Comparison of ENCODE assay signal across 18 cellular contexts in the genomic region with DNA sequence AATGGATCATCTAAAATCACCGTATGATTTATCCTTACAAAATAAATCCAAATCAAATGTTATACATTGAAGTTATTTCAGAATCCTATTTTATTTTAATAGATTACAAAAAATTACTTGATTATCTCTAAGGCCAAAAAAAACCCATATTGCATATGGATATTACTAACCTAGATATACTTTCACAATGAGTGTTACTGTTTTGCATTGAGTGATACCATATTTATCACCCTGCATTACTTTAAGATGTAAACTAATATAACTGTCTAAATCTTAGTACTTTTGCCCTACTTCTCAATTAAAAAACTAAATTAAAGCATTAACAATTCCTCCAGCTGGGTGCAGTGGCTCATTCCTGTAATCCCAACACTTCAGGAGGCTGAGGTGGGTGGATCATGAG. TPM values are rescaled to one million over a fixed set of nuclear protein-coding genes. Genes with fewer than 3 reads are reported as not detected.
DNase-seq lines count a peak whose midpoint lies in the region; ATAC-seq and TF ChIP-seq lines count a peak whose summit lies in the region.
"Had no signal": no experiment of that assay in that cellular context is flagged by ENCODE, and none has a peak within 500 bp of the region (broad histone marks: within the 10 kb centered on the region; RNA-seq: fewer than 3 reads in every experiment).

No MANE protein-coding gene starts in this region.

- no peak overlapping the region for H3K4me3 Mint-ChIP-seq in activated T-cell treated with anti-CD3 and anti-CD28 coated beads, Interleukin-2, amount 50 U/mL, for 24 hours
- no peak overlapping the region for H3K4me3 Mint-ChIP-seq in activated T-cell treated with anti-CD3 and anti-CD28 coated beads, Interleukin-2, amount 50 U/mL, for 72 hours
- no peak overlapping the region for H3K4me3 Mint-ChIP-seq in activated naive CD8-positive, alpha-beta T cell treated with anti-CD3 and anti-CD28 coated beads for 36 hours
- H3K4me3 Mint-ChIP-seq in activated naive CD8-positive, alpha-beta T cell treated with anti-CD3 and anti-CD28 coated beads, Interleukin-2, amount 50 U/mL, for 24 hours, result no peak overlapping the region
- no peak overlapping the region for H3K4me3 Mint-ChIP-seq in stimulated activated effector memory CD8-positive, alpha-beta T cell treated with anti-CD3 and anti-CD28 coated beads, Interleukin-12 subunit alpha, Interleukin-12 subunit beta, amount 100 ng/mL, for 72 hours
- H3K4me3 Mint-ChIP-seq: B cell; CD4-positive, alpha-beta T cell; CD8-positive, alpha-beta T cell had no signal

- DNase-seq in activated T-cell treated with anti-CD3 and anti-CD28 coated beads, Interleukin-2, amount 50 U/mL, for 24 hours, result no peak
- no peak for DNase-seq in activated T-cell treated with anti-CD3 and anti-CD28 coated beads, Interleukin-2, amount 50 U/mL, for 72 hours
- no peak for DNase-seq in activated naive CD8-positive, alpha-beta T cell treated with anti-CD3 and anti-CD28 coated beads for 36 hours
- no peak for DNase-seq in activated naive CD8-positive, alpha-beta T cell treated with anti-CD3 and anti-CD28 coated beads, Interleukin-2, amount 50 U/mL, for 24 hours
- no peak for DNase-seq in stimulated activated effector memory CD8-positive, alpha-beta T cell treated with anti-CD3 and anti-CD28 coated beads, Interleukin-12 subunit alpha, Interleukin-12 subunit beta, amount 100 ng/mL, for 72 hours (ENCODE audit: low spot score in 2 of 2)
- no peak for DNase-seq in testis
- DNase-seq: AML-193; Caco-2; Calu3; CD4-positive, alpha-beta T cell; CD8-positive, alpha-beta T cell; DMS79 treated with DMSO at 0.1 percent for 48 hours; GF-D8 had no signal

- H3K27ac Mint-ChIP-seq in activated T-cell treated with anti-CD3 and anti-CD28 coated beads, Interleukin-2, amount 50 U/mL, for 24 hours, result peak overlapping the region; percentile 71
- no peak overlapping the region for H3K27ac Mint-ChIP-seq in activated T-cell treated with anti-CD3 and anti-CD28 coated beads, Interleukin-2, amount 50 U/mL, for 72 hours
- H3K27ac Mint-ChIP-seq in activated naive CD8-positive, alpha-beta T cell treated with anti-CD3 and anti-CD28 coated beads for 36 hours, result peak overlapping the region; percentile 34
- H3K27ac Mint-ChIP-seq in activated naive CD8-positive, alpha-beta T cell treated with anti-CD3 and anti-CD28 coated beads, Interleukin-2, amount 50 U/mL, for 24 hours, result no peak overlapping the region
- H3K27ac Mint-ChIP-seq in stimulated activated effector memory CD8-positive, alpha-beta T cell treated with anti-CD3 and anti-CD28 coated beads, Interleukin-12 subunit alpha, Interleukin-12 subunit beta, amount 100 ng/mL, for 72 hours, result no peak overlapping the region
- H3K27ac Mint-ChIP-seq: B cell; CD4-positive, alpha-beta T cell; CD8-positive, alpha-beta T cell had no signal

- peaks cover 25% of the 10 kb centered on the region for H3K4me1 Mint-ChIP-seq in activated T-cell treated with anti-CD3 and anti-CD28 coated beads, Interleukin-2, amount 50 U/mL, for 24 hours (ENCODE audit: low read depth)
- peaks cover 20% of the 10 kb centered on the region for H3K4me1 Mint-ChIP-seq in activated T-cell treated with anti-CD3 and anti-CD28 coated beads, Interleukin-2, amount 50 U/mL, for 72 hours (ENCODE audit: low read depth)
- H3K4me1 Mint-ChIP-seq in activated naive CD8-positive, alpha-beta T cell treated with anti-CD3 and anti-CD28 coated beads for 36 hours, result peaks cover 13% of the 10 kb centered on the region
- peaks cover 12% of the 10 kb centered on the region for H3K4me1 Mint-ChIP-seq in activated naive CD8-positive, alpha-beta T cell treated with anti-CD3 and anti-CD28 coated beads, Interleukin-2, amount 50 U/mL, for 24 hours
- H3K4me1 Mint-ChIP-seq in stimulated activated effector memory CD8-positive, alpha-beta T cell treated with anti-CD3 and anti-CD28 coated beads, Interleukin-12 subunit alpha, Interleukin-12 subunit beta, amount 100 ng/mL, for 72 hours, result peaks cover 7% of the 10 kb centered on the region
- H3K4me1 Mint-ChIP-seq: B cell had no signal

- no peak overlapping the region for H3K27ac ChIP-seq in testis
- H3K27ac ChIP-seq: 22Rv1; A549; BLaER1 treated with 17β-estradiol and CSF1 and Interleukin-3, amounts not matched to agents 10 nM and 100 nM; C4-2B had no signal

- no peaks in the 10 kb centered on the region for H3K9me3 Mint-ChIP-seq in activated T-cell treated with anti-CD3 and anti-CD28 coated beads, Interleukin-2, amount 50 U/mL, for 24 hours
- H3K9me3 Mint-ChIP-seq in activated T-cell treated with anti-CD3 and anti-CD28 coated beads, Interleukin-2, amount 50 U/mL, for 72 hours, result no peaks in the 10 kb centered on the region
- H3K9me3 Mint-ChIP-seq in activated naive CD8-positive, alpha-beta T cell treated with anti-CD3 and anti-CD28 coated beads for 36 hours, result no peaks in the 10 kb centered on the region
- H3K9me3 Mint-ChIP-seq in activated naive CD8-positive, alpha-beta T cell treated with anti-CD3 and anti-CD28 coated beads, Interleukin-2, amount 50 U/mL, for 24 hours, result no peaks in the 10 kb centered on the region
- H3K9me3 Mint-ChIP-seq in stimulated activated effector memory CD8-positive, alpha-beta T cell treated with anti-CD3 and anti-CD28 coated beads, Interleukin-12 subunit alpha, Interleukin-12 subunit beta, amount 100 ng/mL, for 72 hours, result no peaks in the 10 kb centered on the region
- H3K9me3 Mint-ChIP-seq: CD4-positive, alpha-beta T cell; CD8-positive, alpha-beta T cell had no signal

- no peaks in the 10 kb centered on the region for H3K36me3 ChIP-seq in testis (ENCODE audit: low read depth, missing control alignments)

- no peaks in the 10 kb centered on the region for H3K9me3 ChIP-seq in testis
- H3K9me3 ChIP-seq: A549; BLaER1 treated with 17β-estradiol and CSF1 and Interleukin-3, amounts not matched to agents 10 nM and 100 nM; Caco-2 had no signal

- no peaks in the 10 kb centered on the region for H3K27me3 ChIP-seq in testis
- H3K27me3 ChIP-seq: BLaER1 treated with 17β-estradiol and CSF1 and Interleukin-3, amounts not matched to agents 10 nM and 100 nM had no signal

- no peaks in the 10 kb centered on the region for H3K4me1 ChIP-seq in testis
- H3K4me1 ChIP-seq: A549; BLaER1 treated with 17β-estradiol and CSF1 and Interleukin-3, amounts not matched to agents 10 nM and 100 nM; Caco-2 had no signal

- H3K27me3 Mint-ChIP-seq in activated T-cell treated with anti-CD3 and anti-CD28 coated beads, Interleukin-2, amount 50 U/mL, for 24 hours, result no peaks in the 10 kb centered on the region
- no peaks in the 10 kb centered on the region for H3K27me3 Mint-ChIP-seq in activated T-cell treated with anti-CD3 and anti-CD28 coated beads, Interleukin-2, amount 50 U/mL, for 72 hours (ENCODE audit: low read depth)
- H3K27me3 Mint-ChIP-seq in activated naive CD8-positive, alpha-beta T cell treated with anti-CD3 and anti-CD28 coated beads for 36 hours, result no peaks in the 10 kb centered on the region
- no peaks in the 10 kb centered on the region for H3K27me3 Mint-ChIP-seq in activated naive CD8-positive, alpha-beta T cell treated with anti-CD3 and anti-CD28 coated beads, Interleukin-2, amount 50 U/mL, for 24 hours
- H3K27me3 Mint-ChIP-seq: B cell; CD4-positive, alpha-beta T cell had no signal

- no peak overlapping the region for H3K4me3 ChIP-seq in testis
- H3K4me3 ChIP-seq: A549; BLaER1 treated with 17β-estradiol and CSF1 and Interleukin-3, amounts not matched to agents 10 nM and 100 nM had no signal

- no peak for TF ChIP-seq CTCF in testis (IDR thresholded peaks at IDR 0.05)

- H3K36me3 Mint-ChIP-seq in activated T-cell treated with anti-CD3 and anti-CD28 coated beads, Interleukin-2, amount 50 U/mL, for 24 hours (ENCODE audit: low read depth), result peaks cover 87% of the 10 kb centered on the region
- H3K36me3 Mint-ChIP-seq in activated T-cell treated with anti-CD3 and anti-CD28 coated beads, Interleukin-2, amount 50 U/mL, for 72 hours (ENCODE audit: insufficient read depth in 2 of 2), result peaks cover 8 to 42% of the 10 kb centered on the region in 2 donors
- H3K36me3 Mint-ChIP-seq in activated naive CD8-positive, alpha-beta T cell treated with anti-CD3 and anti-CD28 coated beads for 36 hours, result peaks cover 30% of the 10 kb centered on the region
- peaks cover 55% of the 10 kb centered on the region for H3K36me3 Mint-ChIP-seq in activated naive CD8-positive, alpha-beta T cell treated with anti-CD3 and anti-CD28 coated beads, Interleukin-2, amount 50 U/mL, for 24 hours (ENCODE audit: low read depth)
- H3K36me3 Mint-ChIP-seq in stimulated activated effector memory CD8-positive, alpha-beta T cell treated with anti-CD3 and anti-CD28 coated beads, Interleukin-12 subunit alpha, Interleukin-12 subunit beta, amount 100 ng/mL, for 72 hours, result peaks cover 100% of the 10 kb centered on the region

- no peak for ATAC-seq in activated T-cell treated with anti-CD3 and anti-CD28 coated beads, Interleukin-2, amount 50 U/mL, for 72 hours (replicated peaks in 1 of 2)
- ATAC-seq in activated naive CD8-positive, alpha-beta T cell treated with anti-CD3 and anti-CD28 coated beads, Interleukin-2, amount 50 U/mL, for 24 hours, result no peak
- ATAC-seq in stimulated activated effector memory CD8-positive, alpha-beta T cell treated with anti-CD3 and anti-CD28 coated beads, Interleukin-12 subunit alpha, Interleukin-12 subunit beta, amount 100 ng/mL, for 72 hours, result peak; percentile 63
- ATAC-seq: A549; CD8-positive, alpha-beta T cell had no signal

- no peak for TF ChIP-seq POLR2A in testis (IDR thresholded peaks at IDR 0.05)

- 90 to 94% methylated on average over 1 of the region's 1 CpG for WGBS in testis, 2 donors

- intact Hi-C loops in testis (cut with DNase I; ENCODE audit: low total_unique reads), result no loop called here

RNA-seq across cellular contexts. Expression of a gene that starts 11.1 kb away (rescaled TPM):
- 10 to 100 TPM; 29.5 to 42.0 TPM for total RNA-seq in activated T-cell treated with anti-CD3 and anti-CD28 coated beads, Interleukin-2, amount 50 U/mL, for 72 hours
- 10 to 100 TPM; 26.2 to 27.5 TPM for total RNA-seq in activated naive CD8-positive, alpha-beta T cell treated with anti-CD3 and anti-CD28 coated beads for 36 hours
- total RNA-seq in testis, result 10 to 100 TPM; 36.0 to 39.4 TPM
- polyA plus RNA-seq in testis (ENCODE audit: insufficient read depth, low read depth, low replicate concordance), result 13.9 TPM

RNA-seq across cellular contexts. Expression of a gene that starts 31.4 kb away (rescaled TPM):
- 10 to 100 TPM; 15.3 to 23.3 TPM for total RNA-seq in activated T-cell treated with anti-CD3 and anti-CD28 coated beads, Interleukin-2, amount 50 U/mL, for 72 hours
- 10 to 100 TPM; 19.1 to 20.7 TPM for total RNA-seq in activated naive CD8-positive, alpha-beta T cell treated with anti-CD3 and anti-CD28 coated beads for 36 hours
- 10 to 100 TPM; 47.5 to 58.7 TPM for total RNA-seq in testis
- 80.3 TPM for polyA plus RNA-seq in testis (ENCODE audit: insufficient read depth, low read depth, low replicate concordance)

RNA-seq across cellular contexts. Expression of a gene that starts 49.9 kb away (rescaled TPM):
- total RNA-seq in activated T-cell treated with anti-CD3 and anti-CD28 coated beads, Interleukin-2, amount 50 U/mL, for 72 hours, result 100 to 1,000 TPM; 106 to 170 TPM
- 10 to 100 TPM; 27.9 to 28.0 TPM for total RNA-seq in activated naive CD8-positive, alpha-beta T cell treated with anti-CD3 and anti-CD28 coated beads for 36 hours
- 1 to 10 TPM; 1.4 to 2.1 TPM for total RNA-seq in testis
- polyA plus RNA-seq in testis (ENCODE audit: insufficient read depth, low read depth, low replicate concordance), result 0.61 TPM

Comparison
In these comparisons a context has a peak if more than half of its experiments do, and no peak if none do; other contexts are left out.
1. H3K27ac Mint-ChIP-seq: peak in activated T-cell treated with anti-CD3 and anti-CD28 coated beads, Interleukin-2, amount 50 U/mL, for 24 hours (single experiment) and activated naive CD8-positive, alpha-beta T cell treated with anti-CD3 and anti-CD28 coated beads for 36 hours (single experiment); none in activated T-cell treated with anti-CD3 and anti-CD28 coated beads, Interleukin-2, amount 50 U/mL, for 72 hours (single experiment), activated naive CD8-positive, alpha-beta T cell treated with anti-CD3 and anti-CD28 coated beads, Interleukin-2, amount 50 U/mL, for 24 hours (single experiment) and stimulated activated effector memory CD8-positive, alpha-beta T cell treated with anti-CD3 and anti-CD28 coated beads, Interleukin-12 subunit alpha, Interleukin-12 subunit beta, amount 100 ng/mL, for 72 hours (single experiment).
2. RNA of a gene that starts 49.9 kb away (total RNA-seq): 106 to 170 TPM in activated T-cell treated with anti-CD3 and anti-CD28 coated beads, Interleukin-2, amount 50 U/mL, for 72 hours and 27.9 to 28.0 TPM in activated naive CD8-positive, alpha-beta T cell treated with anti-CD3 and anti-CD28 coated beads for 36 hours; 1.4 to 2.1 TPM in testis; every median in the first group is over 4 times any median in the second.